In genomic region chr6:11202513-11203305, GRCh38 we compare ENCODE assay signal across 1 cellular context.
TF ChIP-seq lines count a peak whose summit lies in the region.

No MANE protein-coding gene starts in this region.

TF ChIP-seq in HepG2, 621 proteins besides CTCF, POLR2A, EP300 and RAD21 (continued from another document and continues in another):
- TF ChIP-seq ZNF281 (CRISPR knock-in tag; IDR thresholded peaks at IDR 0.05; ENCODE audit: borderline replicate concordance) (0 out of 2 replicates have a peak, but pooled peaks have one; percentile 18), ZNF776 (CRISPR knock-in tag; IDR thresholded peaks at IDR 0.05) (no peak), IRX3 (CRISPR knock-in tag; IDR thresholded peaks at IDR 0.05; ENCODE audit: borderline replicate concordance, low read depth) (no peak), ONECUT2 (CRISPR knock-in tag; IDR thresholded peaks at IDR 0.05) (peak; percentile 47; the same call in 1 of the 2 replicates), ZFP37 (CRISPR knock-in tag; IDR thresholded peaks at IDR 0.05; ENCODE audit: borderline replicate concordance) (no peak), SP1 (IDR thresholded peaks at IDR 0.05) (no peak), SP1 (CRISPR knock-in tag; IDR thresholded peaks at IDR 0.05) (no peak), ZNF460 (CRISPR knock-in tag; IDR thresholded peaks at IDR 0.05; ENCODE audit: borderline replicate concordance) (no peak; the same call in 1 of the 2 replicates), HNRNPUL1 (IDR thresholded peaks at IDR 0.05; ENCODE audit: low read depth, low read length) (no peak), GRHL1 (CRISPR knock-in tag; conservative IDR thresholded peaks at IDR 0.05) (no peak), TARDBP (CRISPR knock-in tag; IDR thresholded peaks at IDR 0.05) (peak; percentile 66), KIAA2018 (CRISPR knock-in tag; IDR thresholded peaks at IDR 0.05; ENCODE audit: borderline replicate concordance) (no peak), ETV6 (CRISPR knock-in tag; conservative IDR thresholded peaks at IDR 0.05) (no peak), ARNT (IDR thresholded peaks at IDR 0.05) (no peak), ZNF331 (CRISPR knock-in tag; IDR thresholded peaks at IDR 0.05) (peak; percentile 73), HDAC2 (CRISPR knock-in tag; IDR thresholded peaks at IDR 0.05) (peak; percentile 87), ZNF335 (CRISPR knock-in tag; IDR thresholded peaks at IDR 0.05) (no peak), MAFF (IDR thresholded peaks at IDR 0.05; ENCODE audit: low read depth, low read length) (no peak), FOXC1 (CRISPR knock-in tag; IDR thresholded peaks at IDR 0.05; ENCODE audit: borderline replicate concordance) (0 out of 2 replicates have a peak, but pooled peaks have one; percentile 18), ATF7 (IDR thresholded peaks at IDR 0.05) (no peak), ATF7 (CRISPR knock-in tag; IDR thresholded peaks at IDR 0.05) (no peak; the same call in 1 of the 2 replicates), POGK (CRISPR knock-in tag; conservative IDR thresholded peaks at IDR 0.05) (peak; percentile 87; the same call in 1 of the 2 replicates), ZNF543 (CRISPR knock-in tag; IDR thresholded peaks at IDR 0.05) (no peak; the same call in 1 of the 2 replicates), CHD2 (IDR thresholded peaks at IDR 0.05; ENCODE audit: low read depth, low read length) (no peak), CHD4 (IDR thresholded peaks at IDR 0.05; ENCODE audit: borderline replicate concordance, low read length) (peak; percentile 89; the same call in 1 of the 2 replicates), PTBP1 (IDR thresholded peaks at IDR 0.05; ENCODE audit: low read depth, low read length, poor library complexity, severe bottlenecking) (no peak), EHMT2 (IDR thresholded peaks at IDR 0.05; ENCODE audit: borderline replicate concordance, low read depth, low read length) (peak; percentile 66; the same call in 1 of the 2 replicates), MED8 (CRISPR knock-in tag; IDR thresholded peaks at IDR 0.05; ENCODE audit: insufficient replicate concordance) (peak; percentile 30), ASH2L (IDR thresholded peaks at IDR 0.05; ENCODE audit: insufficient read length, low read depth, low read length) (peak; percentile 76), SMC3 (IDR thresholded peaks at IDR 0.05; ENCODE audit: low read length) (no peak), ZSCAN29 (CRISPR knock-in tag; conservative IDR thresholded peaks at IDR 0.05) (no peak), ZNF484 (CRISPR knock-in tag; IDR thresholded peaks at IDR 0.05; ENCODE audit: borderline replicate concordance, low read depth) (no peak), KMT2B (CRISPR knock-in tag; IDR thresholded peaks at IDR 0.05) (peak; percentile 49; the same call in 1 of the 2 replicates), ZNF138 (CRISPR knock-in tag; IDR thresholded peaks at IDR 0.05; ENCODE audit: low read depth) (no peak), ZNF850 (CRISPR knock-in tag; conservative IDR thresholded peaks at IDR 0.05) (no peak), ZNF160 (CRISPR knock-in tag; IDR thresholded peaks at IDR 0.05) (no peak), ZNF530 (CRISPR knock-in tag; IDR thresholded peaks at IDR 0.05; ENCODE audit: low read depth) (no peak), DRAP1 (CRISPR knock-in tag; IDR thresholded peaks at IDR 0.05) (peak; percentile 51; the same call in 1 of the 2 replicates), SRF (IDR thresholded peaks at IDR 0.05; ENCODE audit: low read depth, low read length) (no peak), BHLHE40 (IDR thresholded peaks at IDR 0.05; ENCODE audit: low read length) (peak; percentile 39; the same call in 1 of the 2 replicates), HCFC1 (IDR thresholded peaks at IDR 0.05; ENCODE audit: low read depth, low read length) (no peak)
- TF ChIP-seq, protein P1, sequence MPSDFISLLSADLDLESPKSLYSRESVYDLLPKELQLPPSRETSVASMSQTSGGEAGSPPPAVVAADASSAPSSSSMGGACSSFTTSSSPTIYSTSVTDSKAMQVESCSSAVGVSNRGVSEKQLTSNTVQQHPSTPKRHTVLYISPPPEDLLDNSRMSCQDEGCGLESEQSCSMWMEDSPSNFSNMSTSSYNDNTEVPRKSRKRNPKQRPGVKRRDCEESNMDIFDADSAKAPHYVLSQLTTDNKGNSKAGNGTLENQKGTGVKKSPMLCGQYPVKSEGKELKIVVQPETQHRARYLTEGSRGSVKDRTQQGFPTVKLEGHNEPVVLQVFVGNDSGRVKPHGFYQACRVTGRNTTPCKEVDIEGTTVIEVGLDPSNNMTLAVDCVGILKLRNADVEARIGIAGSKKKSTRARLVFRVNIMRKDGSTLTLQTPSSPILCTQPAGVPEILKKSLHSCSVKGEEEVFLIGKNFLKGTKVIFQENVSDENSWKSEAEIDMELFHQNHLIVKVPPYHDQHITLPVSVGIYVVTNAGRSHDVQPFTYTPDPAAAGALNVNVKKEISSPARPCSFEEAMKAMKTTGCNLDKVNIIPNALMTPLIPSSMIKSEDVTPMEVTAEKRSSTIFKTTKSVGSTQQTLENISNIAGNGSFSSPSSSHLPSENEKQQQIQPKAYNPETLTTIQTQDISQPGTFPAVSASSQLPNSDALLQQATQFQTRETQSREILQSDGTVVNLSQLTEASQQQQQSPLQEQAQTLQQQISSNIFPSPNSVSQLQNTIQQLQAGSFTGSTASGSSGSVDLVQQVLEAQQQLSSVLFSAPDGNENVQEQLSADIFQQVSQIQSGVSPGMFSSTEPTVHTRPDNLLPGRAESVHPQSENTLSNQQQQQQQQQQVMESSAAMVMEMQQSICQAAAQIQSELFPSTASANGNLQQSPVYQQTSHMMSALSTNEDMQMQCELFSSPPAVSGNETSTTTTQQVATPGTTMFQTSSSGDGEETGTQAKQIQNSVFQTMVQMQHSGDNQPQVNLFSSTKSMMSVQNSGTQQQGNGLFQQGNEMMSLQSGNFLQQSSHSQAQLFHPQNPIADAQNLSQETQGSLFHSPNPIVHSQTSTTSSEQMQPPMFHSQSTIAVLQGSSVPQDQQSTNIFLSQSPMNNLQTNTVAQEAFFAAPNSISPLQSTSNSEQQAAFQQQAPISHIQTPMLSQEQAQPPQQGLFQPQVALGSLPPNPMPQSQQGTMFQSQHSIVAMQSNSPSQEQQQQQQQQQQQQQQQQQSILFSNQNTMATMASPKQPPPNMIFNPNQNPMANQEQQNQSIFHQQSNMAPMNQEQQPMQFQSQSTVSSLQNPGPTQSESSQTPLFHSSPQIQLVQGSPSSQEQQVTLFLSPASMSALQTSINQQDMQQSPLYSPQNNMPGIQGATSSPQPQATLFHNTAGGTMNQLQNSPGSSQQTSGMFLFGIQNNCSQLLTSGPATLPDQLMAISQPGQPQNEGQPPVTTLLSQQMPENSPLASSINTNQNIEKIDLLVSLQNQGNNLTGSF (CRISPR knock-in tag; IDR thresholded peaks at IDR 0.05): no peak
- TF ChIP-seq, protein P2, sequence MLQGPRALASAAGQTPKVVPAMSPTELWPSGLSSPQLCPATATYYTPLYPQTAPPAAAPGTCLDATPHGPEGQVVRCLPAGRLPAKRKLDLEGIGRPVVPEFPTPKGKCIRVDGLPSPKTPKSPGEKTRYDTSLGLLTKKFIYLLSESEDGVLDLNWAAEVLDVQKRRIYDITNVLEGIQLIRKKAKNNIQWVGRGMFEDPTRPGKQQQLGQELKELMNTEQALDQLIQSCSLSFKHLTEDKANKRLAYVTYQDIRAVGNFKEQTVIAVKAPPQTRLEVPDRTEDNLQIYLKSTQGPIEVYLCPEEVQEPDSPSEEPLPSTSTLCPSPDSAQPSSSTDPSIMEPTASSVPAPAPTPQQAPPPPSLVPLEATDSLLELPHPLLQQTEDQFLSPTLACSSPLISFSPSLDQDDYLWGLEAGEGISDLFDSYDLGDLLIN (CRISPR knock-in tag; IDR thresholded peaks at IDR 0.05; ENCODE audit: borderline replicate concordance): no peak
